In genomic region chr7:43878867-43879266, GRCh38 we compare ENCODE assay signal across 15 cellular contexts. TPM values are rescaled to one million over a fixed set of nuclear protein-coding genes. Genes with fewer than 3 reads are reported as not detected.
A peak's percentile ranks its signal among the peaks of the same experiment; 100 is the strongest.
DNase-seq lines count a peak whose midpoint lies in the region; ATAC-seq and TF ChIP-seq lines count a peak whose summit lies in the region.
"Had no signal": no experiment of that assay in that cellular context is flagged by ENCODE, and none has a peak within 500 bp of the region (broad histone marks: within the 10 kb centered on the region; RNA-seq: fewer than 3 reads in every experiment).

No MANE protein-coding gene starts in this region.

- WGBS in spleen, 5 donors = 59 to 80% (median 73%) methylated on average over 4 to 5 of the region's 5 CpGs

- CTCF ChIA-PET in RWPE1 (lab: Yijun Ruan, JAX) = interaction anchor here (1.2 kb wide), 1 partner anchor 439 kb away, joined by 4 read pairs; no protein-coding TSS in a partner anchor

- no peak overlapping the region for H3K4me3 Mint-ChIP-seq in nephron progenitor cell
- H3K4me3 Mint-ChIP-seq in activated T-helper 17 cell treated with anti-CD3 and anti-CD28 coated beads, Interleukin-2, amount 50 U/mL, for 72 hours = no peak overlapping the region
- H3K4me3 Mint-ChIP-seq: activated naive CD8-positive, alpha-beta T cell treated with anti-CD3 and anti-CD28 coated beads, Interleukin-2, amount 10 ng/mL, durations not matched to agents 7 days and 5 days had no signal

- H2AFZ ChIP-seq in fibroblast of lung (ENCODE audit: low read length) = no peak overlapping the region
- no peak overlapping the region for H2AFZ ChIP-seq in Karpas-422 (ENCODE audit: low read length)

- H3K4me3 ChIP-seq in fibroblast of lung (replicated peaks in 1 of 4; ENCODE audit: control extremely low read depth in 1 of 4, insufficient read depth in 1 of 4, low read depth in 3 of 4, low read length in 4 of 4) (no peak overlapping the region), spleen (no peak overlapping the region), Karpas-422 (ENCODE audit: low read length) (no peak overlapping the region)
- H3K4me3 ChIP-seq: dorsolateral prefrontal cortex, SK-N-MC, transverse colon had no signal

- H3K27ac ChIP-seq in RWPE1 (peak overlapping the region; percentile 7; the same call in 1 of the 2 replicates), fibroblast of lung (ENCODE audit: insufficient read depth, low read length) (no peak overlapping the region), spleen (peak overlapping the region in 4 of 8 donors; percentile 9 to 53 (median 35)), Karpas-422 (ENCODE audit: low read length) (no peak overlapping the region)
- H3K27ac ChIP-seq: SK-N-MC, WERI-Rb-1 had no signal

- TF ChIP-seq CTCF in RWPE1 (conservative IDR thresholded peaks at IDR 0.05; ENCODE audit: low read depth) (no peak), fibroblast of lung (conservative IDR thresholded peaks at IDR 0.05 in 1 of 2, IDR thresholded peaks at IDR 0.05 in 1 of 2; ENCODE audit: low read depth in 1 of 2, low read length in 2 of 2) (no peak), nephron progenitor cell (IDR thresholded peaks at IDR 0.05) (no peak), spleen (IDR thresholded peaks at IDR 0.05 in 8 of 11, conservative IDR thresholded peaks at IDR 0.05 in 3 of 11) (no peak)

- H4K20me1 ChIP-seq in fibroblast of lung (ENCODE audit: control insufficient read depth, extremely low read depth, insufficient read depth, low read length) (no peaks in the 10 kb centered on the region), Karpas-422 (ENCODE audit: insufficient read depth, low read depth, low read length) (peaks cover 6% of the 10 kb centered on the region; the same call in 1 of the 2 replicates)

- TF ChIP-seq POLR2A in spleen (IDR thresholded peaks at IDR 0.05) = no peak

- H3K9me2 ChIP-seq in Karpas-422 (replicated peaks; ENCODE audit: insufficient read depth, low read length) = no peaks in the 10 kb centered on the region

- no peaks in the 10 kb centered on the region for H3K4me1 Mint-ChIP-seq in nephron progenitor cell
- H3K4me1 Mint-ChIP-seq in activated T-helper 17 cell treated with anti-CD3 and anti-CD28 coated beads, Interleukin-2, amount 50 U/mL, for 72 hours = no peaks in the 10 kb centered on the region

- H3K27me3 Mint-ChIP-seq in nephron progenitor cell (ENCODE audit: low read depth, poor library complexity) = no peaks in the 10 kb centered on the region
- no peaks in the 10 kb centered on the region for H3K27me3 Mint-ChIP-seq in activated T-helper 17 cell treated with anti-CD3 and anti-CD28 coated beads, Interleukin-2, amount 50 U/mL, for 72 hours
- H3K27me3 Mint-ChIP-seq: activated naive CD8-positive, alpha-beta T cell treated with anti-CD3 and anti-CD28 coated beads, Interleukin-2, amount 10 ng/mL, durations not matched to agents 7 days and 5 days had no signal

- H3K4me2 ChIP-seq in fibroblast of lung (ENCODE audit: extremely low read depth, insufficient read depth, low read length) (peak overlapping the region; percentile 7), Karpas-422 (ENCODE audit: low read depth, low read length, poor library complexity, severe bottlenecking) (no peak overlapping the region)

- DNase-seq in AG08395 (ENCODE audit: low spot score) (peak; percentile 24), RWPE1 (ENCODE audit: low spot score) (no peak), fibroblast of lung (ENCODE audit: low read depth in 2 of 2) (peak in 1 of 2 donors; percentile 72), nephron progenitor cell (no peak), spleen (no peak), iPS-NIHi7 (ENCODE audit: extremely low spot score) (no peak), Karpas-422 (no peak)
- DNase-seq: activated naive CD8-positive, alpha-beta T cell treated with anti-CD3 and anti-CD28 coated beads, Interleukin-2, amount 10 ng/mL, durations not matched to agents 7 days and 5 days; left colon; transverse colon; WERI-Rb-1 had no signal

- H3K9ac ChIP-seq in fibroblast of lung (ENCODE audit: insufficient read depth, low read length) (no peak overlapping the region), Karpas-422 (ENCODE audit: low read length) (no peak overlapping the region)

- H3K27ac Mint-ChIP-seq in nephron progenitor cell = peak overlapping the region; percentile 87
- no peak overlapping the region for H3K27ac Mint-ChIP-seq in activated T-helper 17 cell treated with anti-CD3 and anti-CD28 coated beads, Interleukin-2, amount 50 U/mL, for 72 hours
- H3K27ac Mint-ChIP-seq: activated naive CD8-positive, alpha-beta T cell treated with anti-CD3 and anti-CD28 coated beads, Interleukin-2, amount 10 ng/mL, durations not matched to agents 7 days and 5 days had no signal

- no peaks in the 10 kb centered on the region for H3K9me3 Mint-ChIP-seq in nephron progenitor cell
- H3K9me3 Mint-ChIP-seq in activated T-helper 17 cell treated with anti-CD3 and anti-CD28 coated beads, Interleukin-2, amount 50 U/mL, for 72 hours = no peaks in the 10 kb centered on the region
- H3K9me3 Mint-ChIP-seq: activated naive CD8-positive, alpha-beta T cell treated with anti-CD3 and anti-CD28 coated beads, Interleukin-2, amount 10 ng/mL, durations not matched to agents 7 days and 5 days had no signal

- H3K36me3 ChIP-seq in fibroblast of lung (ENCODE audit: control insufficient read depth, insufficient read depth, low read length) (peaks cover 41% of the 10 kb centered on the region), spleen (peaks cover 0 to 87% (median 67%) of the 10 kb centered on the region in 6 donors), Karpas-422 (ENCODE audit: insufficient read depth, low read length) (peaks cover 36% of the 10 kb centered on the region)

- H3K79me2 ChIP-seq in fibroblast of lung (ENCODE audit: control insufficient read depth, insufficient read depth, low read length) = peaks cover 15% of the 10 kb centered on the region
- H3K79me2 ChIP-seq in Karpas-422 (ENCODE audit: low read length) = no peaks in the 10 kb centered on the region

- ATAC-seq in activated T-helper 17 cell treated with anti-CD3 and anti-CD28 coated beads, Interleukin-2, amount 50 U/mL, for 72 hours (replicated peaks) = no peak
- ATAC-seq: HCT116, left colon had no signal

- H3K9me3 ChIP-seq in fibroblast of lung (ENCODE audit: control insufficient read depth, insufficient read depth, low read depth, low read length) = no peaks in the 10 kb centered on the region
- H3K9me3 ChIP-seq in spleen = no peaks in the 10 kb centered on the region
- H3K9me3 ChIP-seq in Karpas-422 (ENCODE audit: low read length) = no peaks in the 10 kb centered on the region
- H3K9me3 ChIP-seq: transverse colon had no signal

- H3K27me3 ChIP-seq in fibroblast of lung (ENCODE audit: control insufficient read depth, insufficient read depth, low read length) (no peaks in the 10 kb centered on the region), spleen (replicated peaks in 1 of 7) (no peaks in the 10 kb centered on the region), Karpas-422 (ENCODE audit: low read length) (no peaks in the 10 kb centered on the region)
- H3K27me3 ChIP-seq: dorsolateral prefrontal cortex, transverse colon had no signal

- H3K4me1 ChIP-seq in fibroblast of lung (ENCODE audit: control insufficient read depth, extremely low read depth, insufficient read depth, low read length) = peaks cover 16% of the 10 kb centered on the region
- H3K4me1 ChIP-seq in spleen = peaks cover 0 to 38% (median 13%) of the 10 kb centered on the region in 6 donors
- peaks cover 19% of the 10 kb centered on the region for H3K4me1 ChIP-seq in Karpas-422 (ENCODE audit: low read length)

- peaks cover 53% of the 10 kb centered on the region for H3K36me3 Mint-ChIP-seq in nephron progenitor cell (ENCODE audit: low read depth)
- peaks cover 84% of the 10 kb centered on the region for H3K36me3 Mint-ChIP-seq in activated T-helper 17 cell treated with anti-CD3 and anti-CD28 coated beads, Interleukin-2, amount 50 U/mL, for 72 hours (ENCODE audit: low read depth)

- intact Hi-C loops in spleen (cut with DNase I; ENCODE audit: low total_unique reads) = no loop called here

- POLR2A ChIA-PET in RWPE1 (lab: Yijun Ruan, JAX; ENCODE audit: low non-redundant PET) = no interaction called here

RNA-seq across cellular contexts. Expression of gene MRPS24, which starts 9.6 kb away (rescaled TPM):
- total RNA-seq in fibroblast of lung = 75.8 and 105 TPM in 2 replicates
- polyA plus RNA-seq in fibroblast of lung = 109 and 128 TPM in 2 replicates
- polyA plus RNA-seq in fibroblast of lung (2012) = 232 and 280 TPM in 2 replicates
- polyA minus RNA-seq in fibroblast of lung (ENCODE audit: low replicate concordance) = 104 and 125 TPM in 2 replicates
- total RNA-seq in spleen = 10 to 100 TPM; 40.7 to 99.0 (median 50.3) TPM
- 100 to 1,000 TPM in 2 of 3 donors, 10 to 100 TPM in 1; 73.8 to 121 (median 115) TPM for polyA plus RNA-seq in spleen
- 100 to 1,000 TPM in 1 of 2 donors, 10 to 100 TPM in 1; 68.0 to 113 TPM for total RNA-seq in activated T-helper 17 cell treated with anti-CD3 and anti-CD28 coated beads, Interleukin-2, amount 50 U/mL, for 72 hours
- total RNA-seq in Karpas-422 (2014; rRNA removed; shearing (Covaris generic); ENCODE audit: low replicate concordance) = 94.1 and 100 TPM in 2 replicates

RNA-seq across cellular contexts. Expression of gene URGCP, which starts 27.5 kb away (rescaled TPM):
- total RNA-seq in fibroblast of lung = 27.7 and 42.1 TPM in 2 replicates
- 18.3 and 23.2 TPM in 2 replicates for polyA plus RNA-seq in fibroblast of lung
- 19.1 and 19.9 TPM in 2 replicates for polyA plus RNA-seq in fibroblast of lung (2012)
- 35.1 and 59.2 TPM in 2 replicates for polyA minus RNA-seq in fibroblast of lung (ENCODE audit: low replicate concordance)
- total RNA-seq in spleen = 10 to 100 TPM; 19.8 to 32.1 (median 26.5) TPM
- polyA plus RNA-seq in spleen = 10 to 100 TPM in 2 of 3 donors, 1 to 10 TPM in 1; 8.6 to 21.6 (median 15.3) TPM
- total RNA-seq in activated T-helper 17 cell treated with anti-CD3 and anti-CD28 coated beads, Interleukin-2, amount 50 U/mL, for 72 hours = 10 to 100 TPM; 19.0 to 27.5 TPM
- total RNA-seq in Karpas-422 (2014; rRNA removed; shearing (Covaris generic); ENCODE audit: low replicate concordance) = 30.7 and 34.2 TPM in 2 replicates

RNA-seq across cellular contexts. Expression of gene UBE2D4, which starts 47.4 kb away (rescaled TPM):
- total RNA-seq in fibroblast of lung (6.4 and 10.2 TPM in 2 replicates), spleen (10 to 100 TPM; 12.3 to 19.5 (median 15.9) TPM)
- polyA plus RNA-seq in fibroblast of lung (20.2 and 21.3 TPM in 2 replicates), spleen (10 to 100 TPM in 1 of 3 donors, 1 to 10 TPM in 2; 8.2 to 12.8 (median 9.6) TPM)
- 13.6 and 13.9 TPM in 2 replicates for polyA plus RNA-seq in fibroblast of lung (2012)
- polyA minus RNA-seq in fibroblast of lung (ENCODE audit: low replicate concordance) = 24.1 and 51.5 TPM in 2 replicates
- total RNA-seq in activated T-helper 17 cell treated with anti-CD3 and anti-CD28 coated beads, Interleukin-2, amount 50 U/mL, for 72 hours = 1 to 10 TPM; 3.0 to 8.3 TPM
- 19.0 and 29.3 TPM in 2 replicates for total RNA-seq in Karpas-422 (2014; rRNA removed; shearing (Covaris generic); ENCODE audit: low replicate concordance)
